Comparison of ENCODE assay signal across 11 cellular contexts in genomic region chr1:212179394-212180076, GRCh38.
DNase-seq lines count a peak whose midpoint lies in the region; ATAC-seq and TF ChIP-seq lines count a peak whose summit lies in the region.
"Had no signal": no experiment of that assay in that cellular context is flagged by ENCODE, and none has a peak within 500 bp of the region (broad histone marks: within the 10 kb centered on the region; RNA-seq: fewer than 3 reads in every experiment).

No MANE protein-coding gene starts in this region.

- H3K27me3 ChIP-seq in Panc1 (ENCODE audit: control insufficient read depth, insufficient read depth, low read length): no peaks in the 10 kb centered on the region
- H3K27me3 ChIP-seq in fibroblast of lung (ENCODE audit: control insufficient read depth, insufficient read depth, low read length): no peaks in the 10 kb centered on the region
- H3K27me3 ChIP-seq in smooth muscle cell (ENCODE audit: low read depth): no peaks in the 10 kb centered on the region
- no peaks in the 10 kb centered on the region for H3K27me3 ChIP-seq in WERI-Rb-1 (ENCODE audit: insufficient read depth, low read depth, severe bottlenecking)

- BruUV-seq in Panc1 (replicated peaks; lab: Mats Ljungman, UMichigan): no TSS peak

- peak overlapping the region; percentile 1 for H3K4me2 ChIP-seq in fibroblast of lung (ENCODE audit: extremely low read depth, insufficient read depth, low read length)
- peak overlapping the region; percentile 5 for H3K4me2 ChIP-seq in smooth muscle cell

- no peak overlapping the region for H3K9ac ChIP-seq in fibroblast of lung (ENCODE audit: insufficient read depth, low read length)
- H3K9ac ChIP-seq in smooth muscle cell (ENCODE audit: low read depth): no peak overlapping the region

- no peaks in the 10 kb centered on the region for H3F3A ChIP-seq in smooth muscle cell (ENCODE audit: low read depth)

- no peaks in the 10 kb centered on the region for H3K9me3 ChIP-seq in Panc1 (ENCODE audit: control insufficient read depth, insufficient read depth, low read depth, low read length)
- H3K9me3 ChIP-seq in fibroblast of lung (ENCODE audit: control insufficient read depth, insufficient read depth, low read depth, low read length): no peaks in the 10 kb centered on the region
- H3K9me3 ChIP-seq in smooth muscle cell (replicated peaks; ENCODE audit: low read depth): no peaks in the 10 kb centered on the region
- no peaks in the 10 kb centered on the region for H3K9me3 ChIP-seq in WERI-Rb-1 (ENCODE audit: severe bottlenecking)

- H4K20me1 ChIP-seq in fibroblast of lung (ENCODE audit: control insufficient read depth, extremely low read depth, insufficient read depth, low read length) (no peaks in the 10 kb centered on the region), smooth muscle cell (ENCODE audit: low read depth) (no peaks in the 10 kb centered on the region)

- H3K4me3 ChIP-seq in Panc1 (ENCODE audit: low read depth in 2 of 2, low read length in 2 of 2) (no peak overlapping the region), fibroblast of lung (replicated peaks in 1 of 4; ENCODE audit: control extremely low read depth in 1 of 4, insufficient read depth in 1 of 4, low read depth in 3 of 4, low read length in 4 of 4) (no peak overlapping the region), smooth muscle cell (no peak overlapping the region), WERI-Rb-1 (ENCODE audit: low read depth, low read length) (no peak overlapping the region)

- in situ Hi-C loops in Panc1 (cut with HindIII; ENCODE audit: low pct_unique_long_range_greater_than_20kb, low sequenced_read_pairs): no loop called here

- H3K27ac ChIP-seq in Panc1 (ENCODE audit: low read length) (no peak overlapping the region), fibroblast of lung (ENCODE audit: insufficient read depth, low read length) (peak overlapping the region; percentile 61), smooth muscle cell (ENCODE audit: low read depth) (peak overlapping the region; percentile 55), WERI-Rb-1 (no peak overlapping the region)

- intact Hi-C loops in Panc1 (cut with micrococcal nuclease; ENCODE audit: unreplicated experiment): no loop called here

- POLR2A ChIA-PET in Panc1 (lab: Charles Lee): no interaction called here

- DNase-seq in NCI-H82 (lab: John Stamatoyannopoulos, UW) (peak; percentile 35), NCI-H82 treated with DMSO at 0.1 percent for 48 hours (lab: John Stamatoyannopoulos, UW; ENCODE audit: unreplicated experiment) (no peak), Panc1 (ENCODE audit: low read depth, low spot score) (peak; percentile 10), fibroblast of lung (ENCODE audit: low read depth in 2 of 2) (peak; percentile 86 to 95), smooth muscle cell (lab: John Stamatoyannopoulos, UW; ENCODE audit: unreplicated experiment) (no peak), WERI-Rb-1 (no peak)
- no peak for DNase-seq in activated CD4-positive, CD25-positive, alpha-beta regulatory T cell treated with anti-CD3 and anti-CD28 coated beads, Interleukin-2, amount 50 U/mL, for 72 hours
- DNase-seq: 8988T, NCI-H187 treated with DMSO at 0.1 percent for 48 hours, Right ventricle myocardium superior had no signal

- WGBS in smooth muscle cell (ENCODE audit: low lambda C conversion rate): 12% methylated on average over 2 of the region's 2 CpGs

- CTCF ChIA-PET in Panc1 (lab: Charles Lee): interaction anchor here (0.6 kb wide), 1 partner anchor 275 kb away, joined by 5 read pairs; no protein-coding TSS in a partner anchor

- H3K36me3 ChIP-seq in Panc1 (ENCODE audit: control insufficient read depth, insufficient read depth, low read length) (no peaks in the 10 kb centered on the region), fibroblast of lung (ENCODE audit: control insufficient read depth, insufficient read depth, low read length) (no peaks in the 10 kb centered on the region), smooth muscle cell (ENCODE audit: low read depth) (no peaks in the 10 kb centered on the region), WERI-Rb-1 (no peaks in the 10 kb centered on the region)

- no peak for TF ChIP-seq CTCF in Panc1 (IDR thresholded peaks at IDR 0.05)
- TF ChIP-seq CTCF in fibroblast of lung (conservative IDR thresholded peaks at IDR 0.05 in 1 of 2, IDR thresholded peaks at IDR 0.05 in 1 of 2; ENCODE audit: low read depth in 1 of 2, low read length in 2 of 2): no peak
- TF ChIP-seq CTCF in smooth muscle cell (IDR thresholded peaks at IDR 0.05; ENCODE audit: borderline replicate concordance, insufficient read depth, poor library complexity, severe bottlenecking): no peak
- TF ChIP-seq CTCF in WERI-Rb-1 (IDR thresholded peaks at IDR 0.05; ENCODE audit: low read depth, low read length): no peak

- H3K79me2 ChIP-seq in fibroblast of lung (ENCODE audit: control insufficient read depth, insufficient read depth, low read length): no peaks in the 10 kb centered on the region
- no peaks in the 10 kb centered on the region for H3K79me2 ChIP-seq in smooth muscle cell (ENCODE audit: low read depth)

- ATAC-seq in Panc1 (peak; percentile 62; the same call in 1 of the 2 replicates), HG03280 (IDR thresholded peaks at IDR 0.05; ENCODE audit: unreplicated experiment) (no peak)

- H2AFZ ChIP-seq in fibroblast of lung (ENCODE audit: low read length): peak overlapping the region; percentile 42
- no peak overlapping the region for H2AFZ ChIP-seq in smooth muscle cell (ENCODE audit: low read depth)

- H3K4me1 ChIP-seq in Panc1 (ENCODE audit: control insufficient read depth, insufficient read depth, low read length) (no peaks in the 10 kb centered on the region), fibroblast of lung (ENCODE audit: control insufficient read depth, extremely low read depth, insufficient read depth, low read length) (peaks cover 9% of the 10 kb centered on the region), smooth muscle cell (ENCODE audit: low read depth) (no peaks in the 10 kb centered on the region)

Comparison
In these comparisons a context has a peak if more than half of its experiments do, and no peak if none do; other contexts are left out.
1. DNase-seq: peak in NCI-H82 (single experiment), Panc1 (single experiment) and fibroblast of lung (2 of 2); none in NCI-H82 treated with DMSO at 0.1 percent for 48 hours (single experiment), smooth muscle cell (single experiment), activated CD4-positive, CD25-positive, alpha-beta regulatory T cell treated with anti-CD3 and anti-CD28 coated beads, Interleukin-2, amount 50 U/mL, for 72 hours (single experiment) and WERI-Rb-1 (single experiment).
2. H3K27ac ChIP-seq: peak in fibroblast of lung (single experiment) and smooth muscle cell (single experiment); none in Panc1 (single experiment) and WERI-Rb-1 (single experiment).